16 cellular contexts compared by ENCODE assay signal in genomic region chr17:40618754-40619625, GRCh38. TPM values are rescaled to one million over a fixed set of nuclear protein-coding genes. Genes with fewer than 3 reads are reported as not detected.
A peak's percentile ranks its signal among the peaks of the same experiment; 100 is the strongest.
DNase-seq lines count a peak whose midpoint lies in the region; ATAC-seq and TF ChIP-seq lines count a peak whose summit lies in the region.
"Had no signal": no experiment of that assay in that cellular context is flagged by ENCODE, and none has a peak within 500 bp of the region (broad histone marks: within the 10 kb centered on the region; RNA-seq: fewer than 3 reads in every experiment).

No MANE protein-coding gene starts in this region.

- 45 to 52% methylated on average over 16 of the region's 16 CpGs for WGBS in lower leg skin, 2 donors

- H2AFZ ChIP-seq in OCI-LY7 (ENCODE audit: low read length) = no peak overlapping the region

- no peaks in the 10 kb centered on the region for H3K27me3 Mint-ChIP-seq in activated naive CD4-positive, alpha-beta T cell treated with anti-CD3 and anti-CD28 coated beads for 36 hours (ENCODE audit: low read depth)
- no peaks in the 10 kb centered on the region for H3K27me3 Mint-ChIP-seq in effector memory CD8-positive, alpha-beta T cell
- H3K27me3 Mint-ChIP-seq in stimulated activated memory B cell treated with anti-CD40 and anti-IgM and Interleukin-4, amounts not matched to agents 10 μg/mL and 1 μg/mL and 100 μg/mL, for 72 hours = no peaks in the 10 kb centered on the region

- no peak for TF ChIP-seq CTCF in OCI-LY7 (conservative IDR thresholded peaks at IDR 0.05; ENCODE audit: low read length)
- no peak for TF ChIP-seq CTCF in lower leg skin (IDR thresholded peaks at IDR 0.05)

- POLR2A ChIA-PET in OCI-LY7 (lab: Charles Lee) = no interaction called here

- no peaks in the 10 kb centered on the region for H3K79me2 ChIP-seq in OCI-LY7 (ENCODE audit: insufficient read depth, low read depth, low read length)

- H3K36me3 ChIP-seq in OCI-LY7 (ENCODE audit: insufficient read depth, low read length) = no peaks in the 10 kb centered on the region
- H3K36me3 ChIP-seq: MG63 had no signal

- TF ChIP-seq POLR2A in lower leg skin (IDR thresholded peaks at IDR 0.05) = no peak

- DNase-seq in activated naive CD4-positive, alpha-beta T cell treated with anti-CD3 and anti-CD28 coated beads for 36 hours = no peak
- no peak for DNase-seq in activated naive CD4-positive, alpha-beta T cell treated with anti-CD3 and anti-CD28 coated beads, Interleukin-2, amount 50 U/mL, for 72 hours (ENCODE audit: low spot score in 2 of 2)
- DNase-seq in OCI-LY7 (ENCODE audit: low spot score) (no peak), lower leg skin (ENCODE audit: low spot score in 2 of 2) (no peak)
- DNase-seq in effector memory CD8-positive, alpha-beta T cell = no peak
- no peak for DNase-seq in NK-92 treated with Interleukin-12 subunit alpha and Interleukin-12 subunit beta, amount 100 ng/mL, for 24 hours (lab: John Stamatoyannopoulos, UW)

- H4K20me1 ChIP-seq in OCI-LY7 (ENCODE audit: insufficient read depth, low read length) = no peaks in the 10 kb centered on the region

- no peak for ATAC-seq in activated naive CD4-positive, alpha-beta T cell treated with anti-CD3 and anti-CD28 coated beads, Interleukin-2, amount 50 U/mL, for 72 hours
- ATAC-seq in effector memory CD8-positive, alpha-beta T cell (replicated peaks) = no peak
- ATAC-seq in stimulated activated memory B cell treated with anti-CD40 and anti-IgM and Interleukin-4, amounts not matched to agents 10 μg/mL and 1 μg/mL and 100 μg/mL, for 72 hours = no peak
- ATAC-seq in HG03135 (IDR thresholded peaks at IDR 0.05; ENCODE audit: unreplicated experiment) = no peak

- intact Hi-C loops in activated naive CD4-positive, alpha-beta T cell treated with anti-CD3 and anti-CD28 coated beads for 36 hours (cut with micrococcal nuclease) = no loop called here
- intact Hi-C loops in OCI-LY7 (cut with micrococcal nuclease; ENCODE audit: unreplicated experiment) (no loop called here), lower leg skin (cut with DNase I; ENCODE audit: low total_unique reads) (loop anchor here (10.0 kb wide), 1 partner anchor 166 kb away; the partner anchor contains the start of gene KRT27)

- H3K4me1 ChIP-seq in OCI-LY7 (ENCODE audit: insufficient read depth, low read length, poor library complexity, severe bottlenecking) = peaks cover 44% of the 10 kb centered on the region
- H3K4me1 ChIP-seq: foreskin keratinocyte had no signal

- H3K9me2 ChIP-seq in OCI-LY7 (ENCODE audit: insufficient read depth, low read length) = no peaks in the 10 kb centered on the region

- H3K36me3 Mint-ChIP-seq in activated naive CD4-positive, alpha-beta T cell treated with anti-CD3 and anti-CD28 coated beads for 36 hours (ENCODE audit: low read depth) = no peaks in the 10 kb centered on the region
- no peaks in the 10 kb centered on the region for H3K36me3 Mint-ChIP-seq in activated naive CD4-positive, alpha-beta T cell treated with anti-CD3 and anti-CD28 coated beads, Interleukin-2, amount 50 U/mL, for 72 hours
- peaks cover 3% of the 10 kb centered on the region for H3K36me3 Mint-ChIP-seq in effector memory CD8-positive, alpha-beta T cell (ENCODE audit: insufficient read depth)
- no peaks in the 10 kb centered on the region for H3K36me3 Mint-ChIP-seq in stimulated activated memory B cell treated with anti-CD40 and anti-IgM and Interleukin-4, amounts not matched to agents 10 μg/mL and 1 μg/mL and 100 μg/mL, for 72 hours

- peaks cover 69% of the 10 kb centered on the region for H3K4me1 Mint-ChIP-seq in activated naive CD4-positive, alpha-beta T cell treated with anti-CD3 and anti-CD28 coated beads for 36 hours (ENCODE audit: low read depth)
- peaks cover 26 to 31% of the 10 kb centered on the region in 2 donors for H3K4me1 Mint-ChIP-seq in effector memory CD8-positive, alpha-beta T cell (ENCODE audit: low read depth in 2 of 2)
- H3K4me1 Mint-ChIP-seq in stimulated activated memory B cell treated with anti-CD40 and anti-IgM and Interleukin-4, amounts not matched to agents 10 μg/mL and 1 μg/mL and 100 μg/mL, for 72 hours = peaks cover 79% of the 10 kb centered on the region

- peak overlapping the region; percentile 51; the same call in 1 of the 2 replicates for H3K4me2 ChIP-seq in OCI-LY7 (ENCODE audit: low read length)

- H3K4me3 ChIP-seq in OCI-LY7 (ENCODE audit: low read depth, low read length, poor library complexity, severe bottlenecking) (no peak overlapping the region), lower leg skin (ENCODE audit: low read depth, poor library complexity, severe bottlenecking) (no peak overlapping the region)
- H3K4me3 ChIP-seq: MG63 had no signal

- CTCF ChIA-PET in activated naive CD4-positive, alpha-beta T cell treated with anti-CD3 and anti-CD28 coated beads for 36 hours (lab: Charles Lee) = interaction anchor here (0.6 to 2.6 kb wide), 17 partner anchors 10 to 474 kb away, joined by 3 to 11 read pairs (median 4); no protein-coding TSS in a partner anchor
- CTCF ChIA-PET in OCI-LY7 (lab: Charles Lee; ENCODE audit: unreplicated experiment) = no interaction called here

- H3K27ac Mint-ChIP-seq in activated naive CD4-positive, alpha-beta T cell treated with anti-CD3 and anti-CD28 coated beads for 36 hours = no peak overlapping the region
- H3K27ac Mint-ChIP-seq in activated naive CD4-positive, alpha-beta T cell treated with anti-CD3 and anti-CD28 coated beads, Interleukin-2, amount 50 U/mL, for 72 hours = peak overlapping the region in 1 of 2 donors; percentile 88
- no peak overlapping the region for H3K27ac Mint-ChIP-seq in effector memory CD8-positive, alpha-beta T cell
- peak overlapping the region; percentile 88 for H3K27ac Mint-ChIP-seq in stimulated activated memory B cell treated with anti-CD40 and anti-IgM and Interleukin-4, amounts not matched to agents 10 μg/mL and 1 μg/mL and 100 μg/mL, for 72 hours
- H3K27ac Mint-ChIP-seq: HFFc6 had no signal

- peak overlapping the region; percentile 67 for H3K4me3 Mint-ChIP-seq in activated naive CD4-positive, alpha-beta T cell treated with anti-CD3 and anti-CD28 coated beads for 36 hours
- H3K4me3 Mint-ChIP-seq in effector memory CD8-positive, alpha-beta T cell = peak overlapping the region; percentile 76
- H3K4me3 Mint-ChIP-seq in stimulated activated memory B cell treated with anti-CD40 and anti-IgM and Interleukin-4, amounts not matched to agents 10 μg/mL and 1 μg/mL and 100 μg/mL, for 72 hours = peak overlapping the region; percentile 70

- no TSS peak for BruUV-seq in OCI-LY7 (replicated peaks; lab: Mats Ljungman, UMichigan)

- H3K9me3 Mint-ChIP-seq in activated naive CD4-positive, alpha-beta T cell treated with anti-CD3 and anti-CD28 coated beads for 36 hours = no peaks in the 10 kb centered on the region
- H3K9me3 Mint-ChIP-seq in activated naive CD4-positive, alpha-beta T cell treated with anti-CD3 and anti-CD28 coated beads, Interleukin-2, amount 50 U/mL, for 72 hours = no peaks in the 10 kb centered on the region
- no peaks in the 10 kb centered on the region for H3K9me3 Mint-ChIP-seq in effector memory CD8-positive, alpha-beta T cell
- H3K9me3 Mint-ChIP-seq in stimulated activated memory B cell treated with anti-CD40 and anti-IgM and Interleukin-4, amounts not matched to agents 10 μg/mL and 1 μg/mL and 100 μg/mL, for 72 hours = no peaks in the 10 kb centered on the region
- H3K9me3 Mint-ChIP-seq: HFFc6 had no signal

- no peaks in the 10 kb centered on the region for H3K9me3 ChIP-seq in OCI-LY7 (ENCODE audit: low read length)
- H3K9me3 ChIP-seq: Caco-2, MG63 had no signal

- no peak overlapping the region for H3K27ac ChIP-seq in OCI-LY7 (ENCODE audit: low read depth, low read length, poor library complexity, severe bottlenecking)
- H3K27ac ChIP-seq: foreskin keratinocyte had no signal

RNA-seq across cellular contexts. Expression of gene SMARCE1, which starts 28.6 kb away (rescaled TPM):
- 100 to 1,000 TPM; 102 to 112 TPM for total RNA-seq in activated naive CD4-positive, alpha-beta T cell treated with anti-CD3 and anti-CD28 coated beads for 36 hours
- 10 to 100 TPM; 85.6 to 93.9 TPM for total RNA-seq in activated naive CD4-positive, alpha-beta T cell treated with anti-CD3 and anti-CD28 coated beads, Interleukin-2, amount 50 U/mL, for 72 hours
- total RNA-seq in OCI-LY7 (2014; rRNA removed; shearing (Covaris generic)) = 75.9 and 98.7 TPM in 2 replicates
- total RNA-seq in OCI-LY7 (2022) = 109 and 123 TPM in 2 replicates
- 10 to 100 TPM; 63.2 to 77.2 (median 67.6) TPM for total RNA-seq in lower leg skin

RNA-seq across cellular contexts. Expression of gene KRT222, which starts 46.0 kb away (rescaled TPM):
- not detected for total RNA-seq in activated naive CD4-positive, alpha-beta T cell treated with anti-CD3 and anti-CD28 coated beads for 36 hours
- not detected for total RNA-seq in activated naive CD4-positive, alpha-beta T cell treated with anti-CD3 and anti-CD28 coated beads, Interleukin-2, amount 50 U/mL, for 72 hours
- not detected in 2 replicates for total RNA-seq in OCI-LY7 (2014; rRNA removed; shearing (Covaris generic))
- total RNA-seq in OCI-LY7 (2022) (not detected in 2 replicates), lower leg skin (under 1 TPM in 2 of 4 donors, not detected in 2; 0.13 to 0.19 TPM)
- total RNA-seq: Caco-2, HFFc6, mononuclear cell, Right ventricle myocardium superior had no signal

RNA-seq across cellular contexts. Expression of gene CCR7, which starts 53.7 kb away (rescaled TPM):
- 100 to 1,000 TPM; 150 to 156 TPM for total RNA-seq in activated naive CD4-positive, alpha-beta T cell treated with anti-CD3 and anti-CD28 coated beads for 36 hours
- total RNA-seq in activated naive CD4-positive, alpha-beta T cell treated with anti-CD3 and anti-CD28 coated beads, Interleukin-2, amount 50 U/mL, for 72 hours = 100 to 1,000 TPM; 287 to 301 TPM
- total RNA-seq in OCI-LY7 (2014; rRNA removed; shearing (Covaris generic)) = 1.8 and 2.3 TPM in 2 replicates
- total RNA-seq in OCI-LY7 (2022) (0.48 TPM in 1 of 2 replicates, not detected in the other), lower leg skin (1 to 10 TPM in 1 of 4 donors, under 1 TPM in 1, not detected in 2; 0.21 to 1.2 TPM)
- total RNA-seq: astrocyte, Caco-2, foreskin keratinocyte, HFFc6, osteoblast, Right ventricle myocardium superior had no signal

Comparison
In these comparisons a context has a peak if more than half of its experiments do, and no peak if none do; other contexts are left out.
1. RNA of gene CCR7, which starts 53.7 kb away (total RNA-seq): 287 to 301 TPM in activated naive CD4-positive, alpha-beta T cell treated with anti-CD3 and anti-CD28 coated beads, Interleukin-2, amount 50 U/mL, for 72 hours and 150 to 156 TPM in activated naive CD4-positive, alpha-beta T cell treated with anti-CD3 and anti-CD28 coated beads for 36 hours; 0.48 to 2.3 TPM in OCI-LY7 and 0.21 to 1.2 TPM in lower leg skin; every median in the first group is over 10 times any median in the second.
2. Peak in every context shown above with its lines, with median percentiles within 50 percentile points of each other: H3K4me3 Mint-ChIP-seq.